8 cellular contexts compared by ENCODE assay signal in genomic region chr22:31342389-31343125, GRCh38. TPM values are rescaled to one million over a fixed set of nuclear protein-coding genes. Genes with fewer than 3 reads are reported as not detected.
DNase-seq lines count a peak whose midpoint lies in the region; ATAC-seq and TF ChIP-seq lines count a peak whose summit lies in the region.

No MANE protein-coding gene starts in this region.

- TF ChIP-seq CTCF in SU-DHL-6 (IDR thresholded peaks at IDR 0.05; ENCODE audit: insufficient read depth, low read length, poor library complexity, severe bottlenecking): no peak

- H3K27ac ChIP-seq in SU-DHL-6 (ENCODE audit: low read depth, low read length): peak overlapping the region; percentile 85

- DNase-seq in H7 (peak; percentile 78), mucosa of gallbladder (ENCODE audit: low spot score) (no peak), NCI-H748 (lab: John Stamatoyannopoulos, UW; ENCODE audit: unreplicated experiment) (no peak), AG08396 (ENCODE audit: low spot score) (no peak)
- no peak for DNase-seq in stimulated activated effector memory CD8-positive, alpha-beta T cell treated with anti-CD3 and anti-CD28 coated beads, Interleukin-12 subunit alpha, Interleukin-12 subunit beta, amount 100 ng/mL, for 72 hours (ENCODE audit: low spot score in 2 of 2)

- no peaks in the 10 kb centered on the region for H3K9me3 ChIP-seq in SU-DHL-6 (ENCODE audit: insufficient read depth, low read length)
- H3K9me3 ChIP-seq in iPS-15b (ENCODE audit: control insufficient read depth, insufficient read depth, low read length): no peaks in the 10 kb centered on the region

- peaks cover 14% of the 10 kb centered on the region for H3K4me1 ChIP-seq in iPS-15b (ENCODE audit: control insufficient read depth, insufficient read depth, low read length)

- peak overlapping the region; percentile 96 for H3K27ac Mint-ChIP-seq in stimulated activated effector memory CD8-positive, alpha-beta T cell treated with anti-CD3 and anti-CD28 coated beads, Interleukin-12 subunit alpha, Interleukin-12 subunit beta, amount 100 ng/mL, for 72 hours

- H3K36me3 ChIP-seq in H7 (replicated peaks; ENCODE audit: control insufficient read depth, insufficient read depth, low read length): peaks cover 23% of the 10 kb centered on the region
- no peaks in the 10 kb centered on the region for H3K36me3 ChIP-seq in SU-DHL-6 (ENCODE audit: low read length)
- H3K36me3 ChIP-seq in iPS-15b (ENCODE audit: control insufficient read depth, insufficient read depth, low read length): peaks cover 22% of the 10 kb centered on the region

- H3K79me2 ChIP-seq in SU-DHL-6 (ENCODE audit: insufficient read depth, low read length): peaks cover 54% of the 10 kb centered on the region

- H4K20me1 ChIP-seq in SU-DHL-6 (ENCODE audit: low read depth, low read length): no peaks in the 10 kb centered on the region

- no peaks in the 10 kb centered on the region for H3K9me2 ChIP-seq in SU-DHL-6 (replicated peaks; ENCODE audit: insufficient read depth, low read length)

- no peak for ATAC-seq in stimulated activated effector memory CD8-positive, alpha-beta T cell treated with anti-CD3 and anti-CD28 coated beads, Interleukin-12 subunit alpha, Interleukin-12 subunit beta, amount 100 ng/mL, for 72 hours
- ATAC-seq in GM19351 (IDR thresholded peaks at IDR 0.05; ENCODE audit: unreplicated experiment): no peak

- peak overlapping the region; percentile 66 for H3K4me2 ChIP-seq in SU-DHL-6 (ENCODE audit: low read depth, low read length, poor library complexity, severe bottlenecking)

- H3K9ac ChIP-seq in SU-DHL-6 (ENCODE audit: low read length) (peak overlapping the region; percentile 94), iPS-15b (ENCODE audit: low read depth, low read length) (peak overlapping the region; percentile 90)

- H3K27me3 ChIP-seq in H7 (ENCODE audit: control insufficient read depth, insufficient read depth, low read length): no peaks in the 10 kb centered on the region; the same call in 1 of the 2 replicates
- no peaks in the 10 kb centered on the region for H3K27me3 ChIP-seq in SU-DHL-6 (ENCODE audit: low read length)
- no peaks in the 10 kb centered on the region for H3K27me3 ChIP-seq in iPS-15b (ENCODE audit: control insufficient read depth, insufficient read depth, low read length)

- peak overlapping the region; percentile 88 for H3K4me3 Mint-ChIP-seq in stimulated activated effector memory CD8-positive, alpha-beta T cell treated with anti-CD3 and anti-CD28 coated beads, Interleukin-12 subunit alpha, Interleukin-12 subunit beta, amount 100 ng/mL, for 72 hours

- H2AFZ ChIP-seq in SU-DHL-6 (ENCODE audit: low read depth, low read length, severe bottlenecking): no peak overlapping the region

- peaks cover 68% of the 10 kb centered on the region for H3K36me3 Mint-ChIP-seq in stimulated activated effector memory CD8-positive, alpha-beta T cell treated with anti-CD3 and anti-CD28 coated beads, Interleukin-12 subunit alpha, Interleukin-12 subunit beta, amount 100 ng/mL, for 72 hours

- peaks cover 67% of the 10 kb centered on the region for H3K4me1 Mint-ChIP-seq in stimulated activated effector memory CD8-positive, alpha-beta T cell treated with anti-CD3 and anti-CD28 coated beads, Interleukin-12 subunit alpha, Interleukin-12 subunit beta, amount 100 ng/mL, for 72 hours

- H3F3A ChIP-seq in SU-DHL-6 (ENCODE audit: insufficient read depth): peaks cover 19% of the 10 kb centered on the region

- peak overlapping the region; percentile 75 for H3K4me3 ChIP-seq in H7 (ENCODE audit: insufficient read depth, low read depth, low read length)
- H3K4me3 ChIP-seq in SU-DHL-6 (ENCODE audit: insufficient read depth, low read length, poor library complexity, severe bottlenecking): peak overlapping the region; percentile 59
- peak overlapping the region; percentile 76 for H3K4me3 ChIP-seq in iPS-15b (ENCODE audit: low read depth, low read length)

- no peaks in the 10 kb centered on the region for H3K9me3 Mint-ChIP-seq in stimulated activated effector memory CD8-positive, alpha-beta T cell treated with anti-CD3 and anti-CD28 coated beads, Interleukin-12 subunit alpha, Interleukin-12 subunit beta, amount 100 ng/mL, for 72 hours

RNA-seq across cellular contexts. Expression of gene PATZ1, which starts 3.6 kb away (rescaled TPM):
- total RNA-seq in H7 (2014; rRNA removed; shearing (Covaris generic)): 43.0 and 44.2 TPM in 2 replicates
- 61.4 TPM for total RNA-seq in mucosa of gallbladder

RNA-seq across cellular contexts. Expression of gene PIK3IP1, which starts 50.3 kb away (rescaled TPM):
- 0.76 and 3.9 TPM in 2 replicates for total RNA-seq in H7 (2014; rRNA removed; shearing (Covaris generic))
- total RNA-seq in mucosa of gallbladder: 48.0 TPM

RNA-seq across cellular contexts. Expression of gene DRG1, which starts 56.8 kb away (rescaled TPM):
- total RNA-seq in H7 (2014; rRNA removed; shearing (Covaris generic)): 75.9 and 99.9 TPM in 2 replicates
- total RNA-seq in mucosa of gallbladder: 45.6 TPM
